Comparison of ENCODE assay signal across 17 cellular contexts in genomic region chr15:57012557-57012956, GRCh38.
A peak's percentile ranks its signal among the peaks of the same experiment; 100 is the strongest.
DNase-seq lines count a peak whose midpoint lies in the region; ATAC-seq and TF ChIP-seq lines count a peak whose summit lies in the region.
"Had no signal": no experiment of that assay in that cellular context is flagged by ENCODE, and none has a peak within 500 bp of the region (broad histone marks: within the 10 kb centered on the region; RNA-seq: fewer than 3 reads in every experiment).

No MANE protein-coding gene starts in this region.

- no peaks in the 10 kb centered on the region for H3K4me1 ChIP-seq in cardiac muscle cell (ENCODE audit: low read depth)
- H3K4me1 ChIP-seq in endodermal cell (ENCODE audit: control insufficient read depth, insufficient read depth, low read length): peaks cover 5% of the 10 kb centered on the region
- H3K4me1 ChIP-seq: SJSA1 had no signal

- no peak overlapping the region for H3K4me3 Mint-ChIP-seq in endodermal cell
- H3K4me3 Mint-ChIP-seq: CD14-positive monocyte, IgD-negative memory B cell had no signal

- intact Hi-C loops in left cardiac atrium (cut with DNase I): no loop called here

- H3K9ac ChIP-seq in endodermal cell (ENCODE audit: extremely low read depth, low read length, poor library complexity, severe bottlenecking): no peak overlapping the region
- H3K9ac ChIP-seq: GM23248 had no signal

- no peak for DNase-seq in cardiac muscle cell (ENCODE audit: low read depth in 1 of 2, low spot score in 1 of 2)
- no peak for DNase-seq in left cardiac atrium
- DNase-seq in NOMO-1 treated with DMSO at 0.1 percent for 48 hours (lab: John Stamatoyannopoulos, UW; ENCODE audit: unreplicated experiment): peak; percentile 49
- no peak for DNase-seq in endodermal cell
- DNase-seq in NCI-H748 (lab: John Stamatoyannopoulos, UW; ENCODE audit: unreplicated experiment): no peak
- no peak for DNase-seq in activated naive CD4-positive, alpha-beta T cell treated with anti-CD3 and anti-CD28 coated beads, Interleukin-2, amount 50 U/mL, for 72 hours (ENCODE audit: low spot score in 2 of 2)
- DNase-seq: Caco-2, DMS53, GM23248, NCI-H1092 treated with DMSO at 0.1 percent for 48 hours, NCI-H1694 treated with DMSO at 0.1 percent for 48 hours, NCI-H748 treated with DMSO at 0.1 percent for 48 hours had no signal

- WGBS in endodermal cell (ENCODE audit: insufficient coverage in 1 of 2, insufficient read length in 1 of 2), 2 experiments: 96 to 98% methylated on average over 2 to 3 of the region's 3 CpGs

- peak overlapping the region; percentile 51 for H3K27ac ChIP-seq in cardiac muscle cell
- H3K27ac ChIP-seq in endodermal cell (ENCODE audit: low read depth, low read length): no peak overlapping the region
- H3K27ac ChIP-seq: GM23248, SJSA1 had no signal

- no peaks in the 10 kb centered on the region for H3K36me3 ChIP-seq in cardiac muscle cell
- H3K36me3 ChIP-seq in endodermal cell (ENCODE audit: control insufficient read depth, insufficient read depth, low read length): peaks cover 3% of the 10 kb centered on the region

- H3K27ac Mint-ChIP-seq in endodermal cell: peak overlapping the region; percentile 30
- H3K27ac Mint-ChIP-seq in activated naive CD4-positive, alpha-beta T cell treated with anti-CD3 and anti-CD28 coated beads, Interleukin-2, amount 50 U/mL, for 72 hours: no peak overlapping the region
- H3K27ac Mint-ChIP-seq: CD14-positive monocyte had no signal

- H3K27me3 Mint-ChIP-seq in endodermal cell (ENCODE audit: insufficient read depth): no peaks in the 10 kb centered on the region
- H3K27me3 Mint-ChIP-seq: IgD-negative memory B cell had no signal

- H3K9me3 Mint-ChIP-seq in endodermal cell: no peaks in the 10 kb centered on the region
- H3K9me3 Mint-ChIP-seq in activated naive CD4-positive, alpha-beta T cell treated with anti-CD3 and anti-CD28 coated beads, Interleukin-2, amount 50 U/mL, for 72 hours: no peaks in the 10 kb centered on the region
- H3K9me3 Mint-ChIP-seq: IgD-negative memory B cell had no signal

- peaks cover 16% of the 10 kb centered on the region for H3K4me1 Mint-ChIP-seq in endodermal cell

- ATAC-seq in left cardiac atrium (no peak), GM18519 (IDR thresholded peaks at IDR 0.05; ENCODE audit: low FRiP score, unreplicated experiment) (no peak), GM19463 (IDR thresholded peaks at IDR 0.05; ENCODE audit: unreplicated experiment) (no peak)
- no peak for ATAC-seq in activated naive CD4-positive, alpha-beta T cell treated with anti-CD3 and anti-CD28 coated beads, Interleukin-2, amount 50 U/mL, for 72 hours

- H3K9me3 ChIP-seq in cardiac muscle cell (ENCODE audit: low read depth) (no peaks in the 10 kb centered on the region), endodermal cell (ENCODE audit: control insufficient read depth, low read length) (no peaks in the 10 kb centered on the region)
- H3K9me3 ChIP-seq: Caco-2, SJSA1 had no signal

- H3K27me3 ChIP-seq in cardiac muscle cell (no peaks in the 10 kb centered on the region), endodermal cell (ENCODE audit: control insufficient read depth, insufficient read depth, low read length, poor library complexity, severe bottlenecking) (no peaks in the 10 kb centered on the region)
- H3K27me3 ChIP-seq: SJSA1 had no signal

- no peak overlapping the region for H3K4me3 ChIP-seq in cardiac muscle cell
- H3K4me3 ChIP-seq in endodermal cell (ENCODE audit: low read length): no peak overlapping the region
- H3K4me3 ChIP-seq: GM23248, SJSA1 had no signal

- TF ChIP-seq CTCF in cardiac muscle cell (IDR thresholded peaks at IDR 0.05; ENCODE audit: low read depth, low read length) (no peak), endodermal cell (conservative IDR thresholded peaks at IDR 0.05) (no peak)

- H3K36me3 Mint-ChIP-seq in endodermal cell (ENCODE audit: low read depth): peaks cover 10% of the 10 kb centered on the region
- peaks cover 0 to 4% of the 10 kb centered on the region in 2 donors for H3K36me3 Mint-ChIP-seq in activated naive CD4-positive, alpha-beta T cell treated with anti-CD3 and anti-CD28 coated beads, Interleukin-2, amount 50 U/mL, for 72 hours
